Comparison of ENCODE assay signal across 1 cellular context in the genomic region with DNA sequence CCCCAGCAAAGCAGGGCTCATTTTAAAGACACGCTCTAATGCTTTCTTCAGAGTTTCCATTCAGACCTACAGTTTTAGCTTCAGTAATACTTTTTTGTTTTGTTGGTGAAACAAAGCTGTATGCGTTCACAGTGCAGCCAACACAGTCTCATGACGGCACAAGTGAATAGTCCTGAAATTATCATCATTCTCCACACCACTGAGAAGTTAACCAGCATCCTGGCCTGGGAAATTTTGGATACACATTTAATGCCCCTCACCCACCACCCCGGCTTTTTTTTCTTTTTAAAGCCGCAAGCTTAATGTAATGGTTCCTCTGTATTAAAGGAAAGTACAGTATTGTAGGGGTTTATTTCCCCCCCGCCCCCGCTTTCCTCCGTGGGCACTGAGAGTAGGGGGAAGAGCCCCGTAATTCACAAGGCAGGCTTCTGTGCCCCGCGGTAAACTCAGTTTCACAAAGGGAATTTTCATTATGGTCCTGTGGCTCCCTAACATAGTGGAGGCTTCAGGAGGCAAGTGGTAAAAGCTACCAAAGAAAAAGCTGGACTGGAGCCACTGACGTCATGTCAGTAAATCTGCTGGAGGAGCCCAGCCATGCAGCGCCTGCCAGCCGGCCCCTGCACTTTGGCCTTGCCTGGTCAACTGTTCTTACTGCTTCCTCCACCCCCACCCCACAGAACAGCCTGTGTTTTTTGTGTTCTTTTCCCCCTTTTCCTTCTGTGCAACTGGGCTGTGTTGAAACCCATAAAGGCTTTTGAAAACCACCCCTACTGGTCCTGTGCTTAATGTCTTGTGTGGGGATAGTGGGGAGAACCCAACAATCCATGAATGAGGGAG.
TF ChIP-seq lines count a peak whose summit lies in the region.

No MANE protein-coding gene starts in this region.

TF ChIP-seq in HepG2, 621 proteins besides CTCF, POLR2A, EP300 and RAD21 (continued from another document and continues in another):
- TF ChIP-seq ZNF615 (CRISPR knock-in tag; IDR thresholded peaks at IDR 0.05; ENCODE audit: borderline replicate concordance) (no peak), ZNF564 (CRISPR knock-in tag; IDR thresholded peaks at IDR 0.05) (no peak), ZNF430 (CRISPR knock-in tag; IDR thresholded peaks at IDR 0.05) (no peak), SP4 (CRISPR knock-in tag; IDR thresholded peaks at IDR 0.05) (0 out of 2 replicates have a peak, but pooled peaks have one; percentile 22), ZBTB37 (CRISPR knock-in tag; IDR thresholded peaks at IDR 0.05) (0 out of 2 replicates have a peak, but pooled peaks have one; percentile 27), ZFAT (CRISPR knock-in tag; conservative IDR thresholded peaks at IDR 0.05) (no peak), STAT5B (CRISPR knock-in tag; IDR thresholded peaks at IDR 0.05) (no peak), ZFP91 (CRISPR knock-in tag; IDR thresholded peaks at IDR 0.05; ENCODE audit: borderline replicate concordance) (peak; percentile 54; the same call in 1 of the 2 replicates), AHR (CRISPR knock-in tag; IDR thresholded peaks at IDR 0.05) (no peak), FOSL2 (CRISPR knock-in tag; IDR thresholded peaks at IDR 0.05) (peak; percentile 67), NCOA1 (CRISPR knock-in tag; IDR thresholded peaks at IDR 0.05) (no peak), ARHGAP35 (CRISPR knock-in tag; IDR thresholded peaks at IDR 0.05; ENCODE audit: borderline replicate concordance) (no peak), CAMTA2 (CRISPR knock-in tag; IDR thresholded peaks at IDR 0.05; ENCODE audit: borderline replicate concordance) (no peak), TGIF2 (CRISPR knock-in tag; IDR thresholded peaks at IDR 0.05) (no peak), ZNF333 (CRISPR knock-in tag; IDR thresholded peaks at IDR 0.05; ENCODE audit: borderline replicate concordance) (no peak; the same call in 1 of the 2 replicates), KDM5B (CRISPR knock-in tag; IDR thresholded peaks at IDR 0.05; ENCODE audit: borderline replicate concordance) (peak; percentile 51; the same call in 1 of the 2 replicates), TRIM24 (CRISPR knock-in tag; IDR thresholded peaks at IDR 0.05) (no peak), STAG1 (CRISPR knock-in tag; IDR thresholded peaks at IDR 0.05) (no peak; the same call in 1 of the 2 replicates), ZNF510 (CRISPR knock-in tag; IDR thresholded peaks at IDR 0.05; ENCODE audit: low read depth) (no peak), ZBTB8A (CRISPR knock-in tag; IDR thresholded peaks at IDR 0.05; ENCODE audit: borderline replicate concordance, low read depth) (no peak), KLF9 (CRISPR knock-in tag; IDR thresholded peaks at IDR 0.05; ENCODE audit: low read depth) (no peak), ZNF589 (CRISPR knock-in tag; conservative IDR thresholded peaks at IDR 0.05) (no peak), NRL (CRISPR knock-in tag; IDR thresholded peaks at IDR 0.05; ENCODE audit: borderline replicate concordance) (no peak), SCMH1 (CRISPR knock-in tag; IDR thresholded peaks at IDR 0.05; ENCODE audit: borderline replicate concordance) (no peak), NFYB (CRISPR knock-in tag; IDR thresholded peaks at IDR 0.05) (no peak), HCFC1 (IDR thresholded peaks at IDR 0.05; ENCODE audit: low read depth, low read length) (no peak), NFIC (IDR thresholded peaks at IDR 0.05; ENCODE audit: low read length) (no peak), ZNF282 (IDR thresholded peaks at IDR 0.05; ENCODE audit: partially characterized antibody) (no peak), ZNF264 (CRISPR knock-in tag; IDR thresholded peaks at IDR 0.05) (no peak), ARNT2 (CRISPR knock-in tag; IDR thresholded peaks at IDR 0.05; ENCODE audit: low read depth) (no peak), TBL1XR1 (IDR thresholded peaks at IDR 0.05; ENCODE audit: borderline replicate concordance, low read length, partially characterized antibody) (peak; percentile 30), GPN1 (CRISPR knock-in tag; IDR thresholded peaks at IDR 0.05; ENCODE audit: borderline replicate concordance) (no peak), TBX2 (CRISPR knock-in tag; IDR thresholded peaks at IDR 0.05; ENCODE audit: borderline replicate concordance) (no peak), RFXANK (CRISPR knock-in tag; IDR thresholded peaks at IDR 0.05) (0 out of 2 replicates have a peak, but pooled peaks have one; percentile 32), HDAC6 (IDR thresholded peaks at IDR 0.05; ENCODE audit: low read depth, low read length) (no peak), SNAPC4 (CRISPR knock-in tag; IDR thresholded peaks at IDR 0.05) (no peak; the same call in 1 of the 2 replicates), IKZF4 (CRISPR knock-in tag; IDR thresholded peaks at IDR 0.05; ENCODE audit: borderline replicate concordance, low read depth, not compliant biosample characterization) (no peak), ZEB1 (IDR thresholded peaks at IDR 0.05; ENCODE audit: insufficient replicate concordance, low read depth) (no peak)
- TF ChIP-seq, protein P1, sequence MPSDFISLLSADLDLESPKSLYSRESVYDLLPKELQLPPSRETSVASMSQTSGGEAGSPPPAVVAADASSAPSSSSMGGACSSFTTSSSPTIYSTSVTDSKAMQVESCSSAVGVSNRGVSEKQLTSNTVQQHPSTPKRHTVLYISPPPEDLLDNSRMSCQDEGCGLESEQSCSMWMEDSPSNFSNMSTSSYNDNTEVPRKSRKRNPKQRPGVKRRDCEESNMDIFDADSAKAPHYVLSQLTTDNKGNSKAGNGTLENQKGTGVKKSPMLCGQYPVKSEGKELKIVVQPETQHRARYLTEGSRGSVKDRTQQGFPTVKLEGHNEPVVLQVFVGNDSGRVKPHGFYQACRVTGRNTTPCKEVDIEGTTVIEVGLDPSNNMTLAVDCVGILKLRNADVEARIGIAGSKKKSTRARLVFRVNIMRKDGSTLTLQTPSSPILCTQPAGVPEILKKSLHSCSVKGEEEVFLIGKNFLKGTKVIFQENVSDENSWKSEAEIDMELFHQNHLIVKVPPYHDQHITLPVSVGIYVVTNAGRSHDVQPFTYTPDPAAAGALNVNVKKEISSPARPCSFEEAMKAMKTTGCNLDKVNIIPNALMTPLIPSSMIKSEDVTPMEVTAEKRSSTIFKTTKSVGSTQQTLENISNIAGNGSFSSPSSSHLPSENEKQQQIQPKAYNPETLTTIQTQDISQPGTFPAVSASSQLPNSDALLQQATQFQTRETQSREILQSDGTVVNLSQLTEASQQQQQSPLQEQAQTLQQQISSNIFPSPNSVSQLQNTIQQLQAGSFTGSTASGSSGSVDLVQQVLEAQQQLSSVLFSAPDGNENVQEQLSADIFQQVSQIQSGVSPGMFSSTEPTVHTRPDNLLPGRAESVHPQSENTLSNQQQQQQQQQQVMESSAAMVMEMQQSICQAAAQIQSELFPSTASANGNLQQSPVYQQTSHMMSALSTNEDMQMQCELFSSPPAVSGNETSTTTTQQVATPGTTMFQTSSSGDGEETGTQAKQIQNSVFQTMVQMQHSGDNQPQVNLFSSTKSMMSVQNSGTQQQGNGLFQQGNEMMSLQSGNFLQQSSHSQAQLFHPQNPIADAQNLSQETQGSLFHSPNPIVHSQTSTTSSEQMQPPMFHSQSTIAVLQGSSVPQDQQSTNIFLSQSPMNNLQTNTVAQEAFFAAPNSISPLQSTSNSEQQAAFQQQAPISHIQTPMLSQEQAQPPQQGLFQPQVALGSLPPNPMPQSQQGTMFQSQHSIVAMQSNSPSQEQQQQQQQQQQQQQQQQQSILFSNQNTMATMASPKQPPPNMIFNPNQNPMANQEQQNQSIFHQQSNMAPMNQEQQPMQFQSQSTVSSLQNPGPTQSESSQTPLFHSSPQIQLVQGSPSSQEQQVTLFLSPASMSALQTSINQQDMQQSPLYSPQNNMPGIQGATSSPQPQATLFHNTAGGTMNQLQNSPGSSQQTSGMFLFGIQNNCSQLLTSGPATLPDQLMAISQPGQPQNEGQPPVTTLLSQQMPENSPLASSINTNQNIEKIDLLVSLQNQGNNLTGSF (CRISPR knock-in tag; IDR thresholded peaks at IDR 0.05) = no peak
- TF ChIP-seq, protein P2, sequence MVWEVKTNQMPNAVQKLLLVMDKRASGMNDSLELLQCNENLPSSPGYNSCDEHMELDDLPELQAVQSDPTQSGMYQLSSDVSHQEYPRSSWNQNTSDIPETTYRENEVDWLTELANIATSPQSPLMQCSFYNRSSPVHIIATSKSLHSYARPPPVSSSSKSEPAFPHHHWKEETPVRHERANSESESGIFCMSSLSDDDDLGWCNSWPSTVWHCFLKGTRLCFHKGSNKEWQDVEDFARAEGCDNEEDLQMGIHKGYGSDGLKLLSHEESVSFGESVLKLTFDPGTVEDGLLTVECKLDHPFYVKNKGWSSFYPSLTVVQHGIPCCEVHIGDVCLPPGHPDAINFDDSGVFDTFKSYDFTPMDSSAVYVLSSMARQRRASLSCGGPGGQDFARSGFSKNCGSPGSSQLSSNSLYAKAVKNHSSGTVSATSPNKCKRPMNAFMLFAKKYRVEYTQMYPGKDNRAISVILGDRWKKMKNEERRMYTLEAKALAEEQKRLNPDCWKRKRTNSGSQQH (CRISPR knock-in tag; IDR thresholded peaks at IDR 0.05; ENCODE audit: low read depth) = no peak
- TF ChIP-seq, protein P3, sequence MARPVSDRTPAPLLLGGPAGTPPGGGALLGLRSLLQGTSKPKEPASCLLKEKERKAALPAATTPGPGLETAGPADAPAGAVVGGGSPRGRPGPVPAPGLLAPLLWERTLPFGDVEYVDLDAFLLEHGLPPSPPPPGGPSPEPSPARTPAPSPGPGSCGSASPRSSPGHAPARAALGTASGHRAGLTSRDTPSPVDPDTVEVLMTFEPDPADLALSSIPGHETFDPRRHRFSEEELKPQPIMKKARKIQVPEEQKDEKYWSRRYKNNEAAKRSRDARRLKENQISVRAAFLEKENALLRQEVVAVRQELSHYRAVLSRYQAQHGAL (CRISPR knock-in tag; IDR thresholded peaks at IDR 0.05; ENCODE audit: not compliant biosample characterization) = no peak
- TF ChIP-seq, protein P4, sequence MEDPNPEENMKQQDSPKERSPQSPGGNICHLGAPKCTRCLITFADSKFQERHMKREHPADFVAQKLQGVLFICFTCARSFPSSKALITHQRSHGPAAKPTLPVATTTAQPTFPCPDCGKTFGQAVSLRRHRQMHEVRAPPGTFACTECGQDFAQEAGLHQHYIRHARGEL (CRISPR knock-in tag; IDR thresholded peaks at IDR 0.05) = no peak
- TF ChIP-seq, protein P5, sequence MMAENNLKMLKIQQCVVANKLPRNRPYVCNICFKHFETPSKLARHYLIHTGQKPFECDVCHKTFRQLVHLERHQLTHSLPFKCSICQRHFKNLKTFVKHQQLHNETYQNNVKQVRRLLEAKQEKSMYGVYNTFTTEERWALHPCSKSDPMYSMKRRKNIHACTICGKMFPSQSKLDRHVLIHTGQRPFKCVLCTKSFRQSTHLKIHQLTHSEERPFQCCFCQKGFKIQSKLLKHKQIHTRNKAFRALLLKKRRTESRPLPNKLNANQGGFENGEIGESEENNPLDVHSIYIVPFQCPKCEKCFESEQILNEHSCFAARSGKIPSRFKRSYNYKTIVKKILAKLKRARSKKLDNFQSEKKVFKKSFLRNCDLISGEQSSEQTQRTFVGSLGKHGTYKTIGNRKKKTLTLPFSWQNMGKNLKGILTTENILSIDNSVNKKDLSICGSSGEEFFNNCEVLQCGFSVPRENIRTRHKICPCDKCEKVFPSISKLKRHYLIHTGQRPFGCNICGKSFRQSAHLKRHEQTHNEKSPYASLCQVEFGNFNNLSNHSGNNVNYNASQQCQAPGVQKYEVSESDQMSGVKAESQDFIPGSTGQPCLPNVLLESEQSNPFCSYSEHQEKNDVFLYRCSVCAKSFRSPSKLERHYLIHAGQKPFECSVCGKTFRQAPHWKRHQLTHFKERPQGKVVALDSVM (CRISPR knock-in tag; IDR thresholded peaks at IDR 0.05) = peak; percentile 25; the same call in 1 of the 2 replicates
